Comparison of ENCODE assay signal across 21 cellular contexts in the genomic region with DNA sequence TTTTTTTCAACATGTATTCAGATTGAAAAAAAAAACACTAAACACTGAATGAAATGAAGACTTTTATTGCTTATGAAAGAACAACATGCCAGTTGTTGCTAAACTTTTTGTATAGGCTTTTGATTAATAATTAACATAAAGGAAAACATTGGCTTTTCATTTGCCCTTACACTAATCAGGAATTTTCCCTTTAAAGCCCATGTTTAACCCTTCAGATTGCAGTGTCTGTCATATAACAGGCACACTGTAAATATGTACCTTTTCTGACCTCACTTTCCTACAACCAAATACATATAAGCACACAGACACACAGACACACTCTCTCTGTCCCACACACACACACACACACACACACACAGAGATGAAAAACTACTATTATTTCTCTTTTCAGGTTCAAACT.
DNase-seq lines count a peak whose midpoint lies in the region; ATAC-seq, FAIRE-seq and TF ChIP-seq lines count a peak whose summit lies in the region.
"Had no signal": no experiment of that assay in that cellular context is flagged by ENCODE, and none has a peak within 500 bp of the region (broad histone marks: within the 10 kb centered on the region; RNA-seq: fewer than 3 reads in every experiment).

No MANE protein-coding gene starts in this region.

- FAIRE-seq in HepG2 (lab: Jason Lieb, UNC): no peak
- FAIRE-seq: GM18507 had no signal

- H3F3A ChIP-seq in GM23248 (ENCODE audit: insufficient read depth): no peaks in the 10 kb centered on the region; the same call in 1 of the 2 replicates

- TF ChIP-seq CTCF in body of pancreas (IDR thresholded peaks at IDR 0.05): no peak
- TF ChIP-seq CTCF in HepG2 (CRISPR knock-in tag; IDR thresholded peaks at IDR 0.05): no peak
- TF ChIP-seq CTCF in stomach (IDR thresholded peaks at IDR 0.05): no peak
- no peak for TF ChIP-seq CTCF in testis (IDR thresholded peaks at IDR 0.05)

- H3K9me2 ChIP-seq in GM23248 (ENCODE audit: insufficient read depth): no peaks in the 10 kb centered on the region

- no peaks in the 10 kb centered on the region for H4K20me1 ChIP-seq in GM23248 (ENCODE audit: insufficient read depth)
- no peaks in the 10 kb centered on the region for H4K20me1 ChIP-seq in HepG2 (ENCODE audit: insufficient read depth, low read length)

- H3K79me2 ChIP-seq in GM23248 (ENCODE audit: insufficient read depth): no peaks in the 10 kb centered on the region
- H3K79me2 ChIP-seq in HepG2 (ENCODE audit: insufficient read depth, low read length): no peaks in the 10 kb centered on the region

- H3K9ac ChIP-seq in GM23248: no peak overlapping the region
- no peak overlapping the region for H3K9ac ChIP-seq in HepG2 (ENCODE audit: insufficient read depth, low read depth, low read length)

- no peak for TF ChIP-seq RAD21 in HepG2 (CRISPR knock-in tag; IDR thresholded peaks at IDR 0.05)

- ATAC-seq in body of pancreas (peak; percentile 15), HepG2 (peak; percentile 89)
- no peak for ATAC-seq in activated naive CD8-positive, alpha-beta T cell treated with anti-CD3 and anti-CD28 coated beads, Interleukin-2, amount 50 U/mL, for 24 hours
- ATAC-seq: CD8-positive, alpha-beta T cell had no signal

- CTCF ChIA-PET in HepG2 (lab: Yijun Ruan, JAX; ENCODE audit: low intra/inter-chr PET ratio, low total read pairs): no interaction called here

- BruUV-seq in HepG2 (replicated peaks; lab: Mats Ljungman, UMichigan): no TSS peak

- H3K4me1 Mint-ChIP-seq in activated naive CD8-positive, alpha-beta T cell treated with anti-CD3 and anti-CD28 coated beads, Interleukin-2, amount 50 U/mL, for 24 hours: no peaks in the 10 kb centered on the region

- H3K4me2 ChIP-seq in GM23248 (ENCODE audit: unreplicated experiment): peak overlapping the region; percentile 36
- H3K4me2 ChIP-seq in HepG2 (ENCODE audit: low read depth, low read length): 0 out of 2 replicates have a peak overlapping the region, but pooled peaks have one; percentile 14
- H3K4me2 ChIP-seq: PC-9 had no signal

- H3K36me3 ChIP-seq in GM23248 (ENCODE audit: low read depth) (no peaks in the 10 kb centered on the region), body of pancreas (replicated peaks in 1 of 2; ENCODE audit: insufficient read depth in 1 of 2, low read depth in 2 of 2) (no peaks in the 10 kb centered on the region), HepG2 (replicated peaks in 1 of 2; ENCODE audit: control insufficient read depth in 1 of 2, insufficient read depth in 2 of 2, low read length in 2 of 2) (no peaks in the 10 kb centered on the region), stomach (no peaks in the 10 kb centered on the region), testis (ENCODE audit: low read depth, missing control alignments) (no peaks in the 10 kb centered on the region)

- TF ChIP-seq EP300 in HepG2 (IDR thresholded peaks at IDR 0.05; ENCODE audit: low read depth in 2 of 2, low read length in 2 of 2) (no peak), HepG2 (CRISPR knock-in tag; IDR thresholded peaks at IDR 0.05; ENCODE audit: borderline replicate concordance) (no peak), stomach (IDR thresholded peaks at IDR 0.05) (no peak)

- in situ Hi-C loops in GM23248 (cut with MboI): no loop called here
- in situ Hi-C loops in HepG2 (cut with HindIII; ENCODE audit: extremely low pct_ligation_motif_present, low pct_unique_long_range_greater_than_20kb): no loop called here

- no peak overlapping the region for H3K27ac Mint-ChIP-seq in activated naive CD8-positive, alpha-beta T cell treated with anti-CD3 and anti-CD28 coated beads, Interleukin-2, amount 50 U/mL, for 24 hours
- H3K27ac Mint-ChIP-seq: CD8-positive, alpha-beta T cell had no signal

- no peaks in the 10 kb centered on the region for H3K9me3 ChIP-seq in GM23248 (ENCODE audit: low read depth)
- no peaks in the 10 kb centered on the region for H3K9me3 ChIP-seq in body of pancreas
- no peaks in the 10 kb centered on the region for H3K9me3 ChIP-seq in HepG2 (ENCODE audit: low read length)
- H3K9me3 ChIP-seq in stomach: no peaks in the 10 kb centered on the region
- no peaks in the 10 kb centered on the region for H3K9me3 ChIP-seq in testis

- no peak for TF ChIP-seq POLR2A in body of pancreas (IDR thresholded peaks at IDR 0.05)
- no peak for TF ChIP-seq POLR2A in HepG2 (IDR thresholded peaks at IDR 0.05; ENCODE audit: insufficient read depth in 1 of 2, low read depth in 2 of 2, low read length in 2 of 2)
- no peak for TF ChIP-seq POLR2A in stomach (IDR thresholded peaks at IDR 0.05)
- TF ChIP-seq POLR2A in testis (IDR thresholded peaks at IDR 0.05): no peak

- H3K4me3 ChIP-seq in GM23248 (no peak overlapping the region), body of pancreas (no peak overlapping the region), HepG2 (replicated peaks in 1 of 3; ENCODE audit: insufficient read depth in 1 of 3, low read depth in 2 of 3, low read length in 3 of 3) (no peak overlapping the region), stomach (no peak overlapping the region), testis (no peak overlapping the region)
- H3K4me3 ChIP-seq: PC-9 had no signal

- intact Hi-C loops in body of pancreas (cut with DNase I): no loop called here
- intact Hi-C loops in HepG2 (cut with micrococcal nuclease; ENCODE audit: unreplicated experiment): no loop called here
- intact Hi-C loops in stomach (cut with DNase I; ENCODE audit: low total_unique reads): no loop called here
- intact Hi-C loops in testis (cut with DNase I; ENCODE audit: low total_unique reads): no loop called here

- peaks cover 9% of the 10 kb centered on the region for H3K4me1 ChIP-seq in GM23248 (ENCODE audit: insufficient read depth)
- peaks cover 11% of the 10 kb centered on the region for H3K4me1 ChIP-seq in body of pancreas
- peaks cover 16% of the 10 kb centered on the region for H3K4me1 ChIP-seq in HepG2 (ENCODE audit: insufficient read depth, low read length)
- H3K4me1 ChIP-seq in stomach: no peaks in the 10 kb centered on the region
- H3K4me1 ChIP-seq in testis: no peaks in the 10 kb centered on the region

- no peaks in the 10 kb centered on the region for H3K36me3 Mint-ChIP-seq in activated naive CD8-positive, alpha-beta T cell treated with anti-CD3 and anti-CD28 coated beads, Interleukin-2, amount 50 U/mL, for 24 hours (ENCODE audit: low read depth)
- H3K36me3 Mint-ChIP-seq: CD8-positive, alpha-beta T cell had no signal

- H3K27me3 ChIP-seq in GM23248 (replicated peaks; ENCODE audit: insufficient read depth): no peaks in the 10 kb centered on the region
- no peaks in the 10 kb centered on the region for H3K27me3 ChIP-seq in body of pancreas
- H3K27me3 ChIP-seq in HepG2 (ENCODE audit: control insufficient read depth in 1 of 2, insufficient read depth in 2 of 2, low read length in 2 of 2): no peaks in the 10 kb centered on the region
- H3K27me3 ChIP-seq in stomach: no peaks in the 10 kb centered on the region
- no peaks in the 10 kb centered on the region for H3K27me3 ChIP-seq in testis

- H3K4me3 Mint-ChIP-seq in activated naive CD8-positive, alpha-beta T cell treated with anti-CD3 and anti-CD28 coated beads, Interleukin-2, amount 50 U/mL, for 24 hours: no peak overlapping the region
- H3K4me3 Mint-ChIP-seq: CD8-positive, alpha-beta T cell had no signal

- H2AFZ ChIP-seq in GM23248: peak overlapping the region; percentile 43; the same call in 1 of the 2 replicates
- no peak overlapping the region for H2AFZ ChIP-seq in HepG2 (ENCODE audit: low read length)
- H2AFZ ChIP-seq: PC-9 had no signal

- no peaks in the 10 kb centered on the region for H3K9me3 Mint-ChIP-seq in activated naive CD8-positive, alpha-beta T cell treated with anti-CD3 and anti-CD28 coated beads, Interleukin-2, amount 50 U/mL, for 24 hours

- H3K27me3 Mint-ChIP-seq in activated naive CD8-positive, alpha-beta T cell treated with anti-CD3 and anti-CD28 coated beads, Interleukin-2, amount 50 U/mL, for 24 hours: no peaks in the 10 kb centered on the region

- DNase-seq in GM23248: no peak
- no peak for DNase-seq in body of pancreas
- peak; percentile 73 for DNase-seq in HepG2 (ENCODE audit: low spot score)
- peak; percentile 71 for DNase-seq in renal cortical epithelial cell (ENCODE audit: low read depth)
- DNase-seq in activated naive CD8-positive, alpha-beta T cell treated with anti-CD3 and anti-CD28 coated beads, Interleukin-2, amount 50 U/mL, for 24 hours: no peak
- DNase-seq in stomach: no peak
- DNase-seq in activated CD4-positive, alpha-beta T cell treated with anti-CD3 and anti-CD28 coated beads for 4 hours: no peak
- no peak for DNase-seq in testis
- DNase-seq: C1 segment of cervical spinal cord; CD8-positive, alpha-beta T cell; DMS153; GDM1; Karpas-422; NCI-H1417 treated with DMSO at 0.1 percent for 48 hours; NCI-H187; NCI-H2227 treated with DMSO at 0.1 percent for 48 hours; NCI-H510A; PC-9; RPMI8226; SHP77 had no signal

- POLR2A ChIA-PET in HepG2 (lab: Yijun Ruan, JAX): no interaction called here

- H3K27ac ChIP-seq in GM23248: no peak overlapping the region
- H3K27ac ChIP-seq in body of pancreas: peak overlapping the region in 1 of 4 donors; percentile 1
- no peak overlapping the region for H3K27ac ChIP-seq in HepG2 (ENCODE audit: extremely low read length, insufficient read depth, low read length)
- H3K27ac ChIP-seq in stomach: no peak overlapping the region
- H3K27ac ChIP-seq in testis: no peak overlapping the region
- H3K27ac ChIP-seq: PC-9 had no signal

TF ChIP-seq in HepG2, 621 proteins besides CTCF, POLR2A, EP300 and RAD21 (continues in another document):
- no peak for TF ChIP-seq KAT2B (IDR thresholded peaks at IDR 0.05; ENCODE audit: borderline replicate concordance, low read depth, low read length)
- no peak for TF ChIP-seq NBN (conservative IDR thresholded peaks at IDR 0.05)
- TF ChIP-seq HNF4A (CRISPR knock-in tag; IDR thresholded peaks at IDR 0.05): no peak
- no peak for TF ChIP-seq TOE1 (CRISPR knock-in tag; IDR thresholded peaks at IDR 0.05)
- no peak for TF ChIP-seq ATM (IDR thresholded peaks at IDR 0.05; ENCODE audit: borderline replicate concordance)
- TF ChIP-seq JUN (CRISPR knock-in tag; IDR thresholded peaks at IDR 0.05): no peak
- TF ChIP-seq, protein P1, sequence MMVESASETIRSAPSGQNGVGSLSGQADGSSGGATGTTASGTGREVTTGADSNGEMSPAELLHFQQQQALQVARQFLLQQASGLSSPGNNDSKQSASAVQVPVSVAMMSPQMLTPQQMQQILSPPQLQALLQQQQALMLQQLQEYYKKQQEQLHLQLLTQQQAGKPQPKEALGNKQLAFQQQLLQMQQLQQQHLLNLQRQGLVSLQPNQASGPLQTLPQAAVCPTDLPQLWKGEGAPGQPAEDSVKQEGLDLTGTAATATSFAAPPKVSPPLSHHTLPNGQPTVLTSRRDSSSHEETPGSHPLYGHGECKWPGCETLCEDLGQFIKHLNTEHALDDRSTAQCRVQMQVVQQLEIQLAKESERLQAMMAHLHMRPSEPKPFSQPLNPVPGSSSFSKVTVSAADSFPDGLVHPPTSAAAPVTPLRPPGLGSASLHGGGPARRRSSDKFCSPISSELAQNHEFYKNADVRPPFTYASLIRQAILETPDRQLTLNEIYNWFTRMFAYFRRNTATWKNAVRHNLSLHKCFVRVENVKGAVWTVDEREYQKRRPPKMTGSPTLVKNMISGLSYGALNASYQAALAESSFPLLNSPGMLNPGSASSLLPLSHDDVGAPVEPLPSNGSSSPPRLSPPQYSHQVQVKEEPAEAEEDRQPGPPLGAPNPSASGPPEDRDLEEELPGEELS (CRISPR knock-in tag; IDR thresholded peaks at IDR 0.05): peak; percentile 39; the same call in 1 of the 2 replicates
- TF ChIP-seq SRSF4 (IDR thresholded peaks at IDR 0.05; ENCODE audit: low read depth, low read length, poor library complexity, severe bottlenecking): no peak

Comparison
In these comparisons a context has a peak if more than half of its experiments do, and no peak if none do; other contexts are left out.
1. DNase-seq: peak in HepG2 (single experiment) and renal cortical epithelial cell (single experiment); none in GM23248 (single experiment), body of pancreas (0 of 4), activated naive CD8-positive, alpha-beta T cell treated with anti-CD3 and anti-CD28 coated beads, Interleukin-2, amount 50 U/mL, for 24 hours (single experiment), stomach (single experiment), activated CD4-positive, alpha-beta T cell treated with anti-CD3 and anti-CD28 coated beads for 4 hours (0 of 2) and testis (single experiment).